25 cellular contexts compared by ENCODE assay signal in the genomic region with DNA sequence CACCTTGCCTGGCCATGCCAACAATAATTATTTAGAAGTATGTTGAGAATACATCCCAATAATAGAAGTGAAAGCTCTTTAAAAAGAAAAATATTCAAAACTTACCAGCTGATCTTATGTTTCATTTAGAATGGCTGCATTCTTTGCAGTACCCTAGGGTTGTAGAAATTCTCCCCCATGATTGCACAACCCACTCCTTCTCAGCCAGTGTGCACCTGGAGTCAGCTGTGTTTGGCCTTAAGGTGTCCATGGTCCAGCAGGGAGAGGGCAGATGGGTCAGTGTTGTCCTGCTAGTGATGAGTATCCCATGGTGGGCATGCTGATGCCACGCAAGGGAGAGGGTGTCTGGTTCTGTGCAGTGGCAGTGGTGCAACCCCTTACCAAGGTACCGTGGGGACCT.
DNase-seq lines count a peak whose midpoint lies in the region; ATAC-seq, FAIRE-seq and TF ChIP-seq lines count a peak whose summit lies in the region.
"Had no signal": no experiment of that assay in that cellular context is flagged by ENCODE, and none has a peak within 500 bp of the region (broad histone marks: within the 10 kb centered on the region; RNA-seq: fewer than 3 reads in every experiment).

No MANE protein-coding gene starts in this region.

- H3K27ac Mint-ChIP-seq in astrocyte (ENCODE audit: unreplicated experiment) (peak overlapping the region; percentile 43), neural progenitor cell (peak overlapping the region; percentile 65), mesothelial cell of epicardium (no peak overlapping the region)
- no peak overlapping the region for H3K27ac Mint-ChIP-seq in stimulated activated naive B cell treated with anti-CD40 and anti-IgM and Interleukin-4, amounts not matched to agents 10 μg/mL and 1 μg/mL and 100 μg/mL, for 72 hours

- peak overlapping the region; percentile 22 for H3K4me3 Mint-ChIP-seq in astrocyte (ENCODE audit: unreplicated experiment)
- peak overlapping the region; percentile 49 for H3K4me3 Mint-ChIP-seq in neural progenitor cell
- no peak overlapping the region for H3K4me3 Mint-ChIP-seq in stimulated activated naive B cell treated with anti-CD40 and anti-IgM and Interleukin-4, amounts not matched to agents 10 μg/mL and 1 μg/mL and 100 μg/mL, for 72 hours
- H3K4me3 Mint-ChIP-seq in mesothelial cell of epicardium = no peak overlapping the region

- H3K9ac ChIP-seq in HepG2 (ENCODE audit: insufficient read depth, low read depth, low read length) = no peak overlapping the region
- no peak overlapping the region for H3K9ac ChIP-seq in astrocyte (ENCODE audit: low read length)
- H3K9ac ChIP-seq in neural progenitor cell = no peak overlapping the region

- H3K79me2 ChIP-seq in HepG2 (ENCODE audit: insufficient read depth, low read length) (peaks cover 82% of the 10 kb centered on the region), astrocyte (ENCODE audit: insufficient read depth, low read length) (peaks cover 97% of the 10 kb centered on the region), neural progenitor cell (ENCODE audit: low read depth) (peaks cover 97% of the 10 kb centered on the region)

- FAIRE-seq in HepG2 (lab: Jason Lieb, UNC) (no peak), astrocyte (lab: Jason Lieb, UNC) (no peak)
- FAIRE-seq: H54 had no signal

- no peak overlapping the region for H2AFZ ChIP-seq in HepG2 (ENCODE audit: low read length)
- no peak overlapping the region for H2AFZ ChIP-seq in astrocyte (ENCODE audit: low read depth, low read length)
- no peak overlapping the region for H2AFZ ChIP-seq in neural progenitor cell (replicated peaks)

- peaks cover 10% of the 10 kb centered on the region for H3F3A ChIP-seq in neural progenitor cell (ENCODE audit: low read depth)

- H3K27ac ChIP-seq in HepG2 (ENCODE audit: extremely low read length, insufficient read depth, low read length) = no peak overlapping the region
- no peak overlapping the region for H3K27ac ChIP-seq in right lobe of liver
- H3K27ac ChIP-seq in astrocyte (ENCODE audit: low read depth, low read length) = no peak overlapping the region
- H3K27ac ChIP-seq in neural progenitor cell = no peak overlapping the region
- H3K27ac ChIP-seq: C4-2B, HL-60, Peyer's patch, SJSA1 had no signal

- no peak overlapping the region for H3K4me2 ChIP-seq in HepG2 (ENCODE audit: low read depth, low read length)
- no peak overlapping the region for H3K4me2 ChIP-seq in astrocyte (ENCODE audit: low read length)
- H3K4me2 ChIP-seq in neural progenitor cell = no peak overlapping the region

- no peak for ATAC-seq in HepG2
- ATAC-seq in right lobe of liver = no peak
- no peak for ATAC-seq in stimulated activated naive B cell treated with anti-CD40 and anti-IgM and Interleukin-4, amounts not matched to agents 10 μg/mL and 1 μg/mL and 100 μg/mL, for 72 hours (replicated peaks)
- ATAC-seq: Right ventricle myocardium inferior had no signal

- CTCF ChIA-PET in HepG2 (lab: Yijun Ruan, JAX; ENCODE audit: low intra/inter-chr PET ratio, low total read pairs) = no interaction called here

- POLR2A ChIA-PET in HepG2 (lab: Yijun Ruan, JAX) = no interaction called here

- H3K27me3 Mint-ChIP-seq in astrocyte (ENCODE audit: low read depth, unreplicated experiment) = no peaks in the 10 kb centered on the region
- H3K27me3 Mint-ChIP-seq in neural progenitor cell (ENCODE audit: insufficient read depth, low read depth) = no peaks in the 10 kb centered on the region
- H3K27me3 Mint-ChIP-seq in stimulated activated naive B cell treated with anti-CD40 and anti-IgM and Interleukin-4, amounts not matched to agents 10 μg/mL and 1 μg/mL and 100 μg/mL, for 72 hours = no peaks in the 10 kb centered on the region
- H3K27me3 Mint-ChIP-seq in mesothelial cell of epicardium (ENCODE audit: low read depth) = no peaks in the 10 kb centered on the region

- H3K9me3 Mint-ChIP-seq in astrocyte (ENCODE audit: unreplicated experiment) = no peaks in the 10 kb centered on the region
- peaks cover 18% of the 10 kb centered on the region for H3K9me3 Mint-ChIP-seq in neural progenitor cell
- no peaks in the 10 kb centered on the region for H3K9me3 Mint-ChIP-seq in stimulated activated naive B cell treated with anti-CD40 and anti-IgM and Interleukin-4, amounts not matched to agents 10 μg/mL and 1 μg/mL and 100 μg/mL, for 72 hours
- H3K9me3 Mint-ChIP-seq in mesothelial cell of epicardium = no peaks in the 10 kb centered on the region

- no peak for TF ChIP-seq EP300 in HepG2 (IDR thresholded peaks at IDR 0.05; ENCODE audit: low read depth in 2 of 2, low read length in 2 of 2)
- TF ChIP-seq EP300 in HepG2 (CRISPR knock-in tag; IDR thresholded peaks at IDR 0.05; ENCODE audit: borderline replicate concordance) = no peak

- H3K36me3 ChIP-seq in HepG2 (replicated peaks in 1 of 2; ENCODE audit: control insufficient read depth in 1 of 2, insufficient read depth in 2 of 2, low read length in 2 of 2) (no peaks in the 10 kb centered on the region), right lobe of liver (no peaks in the 10 kb centered on the region), astrocyte (ENCODE audit: insufficient read depth, low read length) (no peaks in the 10 kb centered on the region), neural progenitor cell (no peaks in the 10 kb centered on the region)
- H3K36me3 ChIP-seq: Peyer's patch, SJSA1 had no signal

- in situ Hi-C loops in HepG2 (cut with HindIII; ENCODE audit: extremely low pct_ligation_motif_present, low pct_unique_long_range_greater_than_20kb) = no loop called here

- H3K36me3 Mint-ChIP-seq in astrocyte (ENCODE audit: low read depth, unreplicated experiment) (no peaks in the 10 kb centered on the region), neural progenitor cell (peaks cover 14% of the 10 kb centered on the region), mesothelial cell of epicardium (no peaks in the 10 kb centered on the region)
- H3K36me3 Mint-ChIP-seq in stimulated activated naive B cell treated with anti-CD40 and anti-IgM and Interleukin-4, amounts not matched to agents 10 μg/mL and 1 μg/mL and 100 μg/mL, for 72 hours = no peaks in the 10 kb centered on the region

- no peak for TF ChIP-seq POLR2A in HepG2 (IDR thresholded peaks at IDR 0.05; ENCODE audit: insufficient read depth in 1 of 2, low read depth in 2 of 2, low read length in 2 of 2)
- TF ChIP-seq POLR2A in right lobe of liver (IDR thresholded peaks at IDR 0.05) = no peak

- H3K4me1 ChIP-seq in HepG2 (ENCODE audit: insufficient read depth, low read length) (peaks cover 30% of the 10 kb centered on the region), right lobe of liver (no peaks in the 10 kb centered on the region), astrocyte (ENCODE audit: insufficient read depth, low read length) (peaks cover under 1% of the 10 kb centered on the region), neural progenitor cell (peaks cover 28% of the 10 kb centered on the region)
- H3K4me1 ChIP-seq: Peyer's patch, SJSA1 had no signal

- H3K27me3 ChIP-seq in HepG2 (ENCODE audit: control insufficient read depth in 1 of 2, insufficient read depth in 2 of 2, low read length in 2 of 2) = no peaks in the 10 kb centered on the region
- no peaks in the 10 kb centered on the region for H3K27me3 ChIP-seq in right lobe of liver
- no peaks in the 10 kb centered on the region for H3K27me3 ChIP-seq in astrocyte (ENCODE audit: insufficient read depth, low read length)
- H3K27me3 ChIP-seq in neural progenitor cell = no peaks in the 10 kb centered on the region
- H3K27me3 ChIP-seq: Peyer's patch, SJSA1 had no signal

- peaks cover 48% of the 10 kb centered on the region for H3K4me1 Mint-ChIP-seq in astrocyte (ENCODE audit: low read depth, unreplicated experiment)
- H3K4me1 Mint-ChIP-seq in neural progenitor cell = peaks cover 17% of the 10 kb centered on the region
- no peaks in the 10 kb centered on the region for H3K4me1 Mint-ChIP-seq in stimulated activated naive B cell treated with anti-CD40 and anti-IgM and Interleukin-4, amounts not matched to agents 10 μg/mL and 1 μg/mL and 100 μg/mL, for 72 hours
- H3K4me1 Mint-ChIP-seq in mesothelial cell of epicardium = peaks cover 6% of the 10 kb centered on the region

- intact Hi-C loops in HepG2 (cut with micrococcal nuclease; ENCODE audit: unreplicated experiment) (no loop called here), right lobe of liver (cut with DNase I) (no loop called here)

- TF ChIP-seq CTCF in HepG2 (CRISPR knock-in tag; IDR thresholded peaks at IDR 0.05) = no peak
- TF ChIP-seq CTCF in right lobe of liver (IDR thresholded peaks at IDR 0.05) = no peak
- no peak for TF ChIP-seq CTCF in astrocyte (IDR thresholded peaks at IDR 0.05; ENCODE audit: insufficient read depth, low read depth, low read length)
- TF ChIP-seq CTCF in neural progenitor cell (IDR thresholded peaks at IDR 0.05) = no peak
- no peak for TF ChIP-seq CTCF in mesothelial cell of epicardium (IDR thresholded peaks at IDR 0.05; ENCODE audit: unreplicated experiment)

- WGBS in HepG2 (ENCODE audit: low lambda C conversion rate) = 100% methylated on average over 2 of the region's 2 CpGs
- 87% methylated on average over 2 of the region's 2 CpGs for WGBS in right lobe of liver (ENCODE audit: insufficient coverage, low coverage, low lambda C conversion rate, missing lambda C conversion rate)

- H3K9me3 ChIP-seq in HepG2 (ENCODE audit: low read length) (no peaks in the 10 kb centered on the region), right lobe of liver (no peaks in the 10 kb centered on the region), astrocyte (ENCODE audit: insufficient read depth, low read depth, low read length) (no peaks in the 10 kb centered on the region), neural progenitor cell (ENCODE audit: low read depth) (no peaks in the 10 kb centered on the region)
- H3K9me3 ChIP-seq: Peyer's patch, SJSA1 had no signal

- TF ChIP-seq RAD21 in HepG2 (CRISPR knock-in tag; IDR thresholded peaks at IDR 0.05) = no peak

- no peak for DNase-seq in HepG2 (ENCODE audit: low spot score)
- DNase-seq in right lobe of liver = no peak
- no peak for DNase-seq in astrocyte (ENCODE audit: low read depth)
- no peak for DNase-seq in neural progenitor cell (ENCODE audit: low spot score)
- no peak for DNase-seq in stimulated activated naive B cell treated with anti-CD40 and anti-IgM and Interleukin-4, amounts not matched to agents 10 μg/mL and 1 μg/mL and 100 μg/mL, for 72 hours
- DNase-seq in mesenteric fat pad (ENCODE audit: low spot score) = no peak
- no peak for DNase-seq in AG08395 (ENCODE audit: low spot score)
- no peak for DNase-seq in mesothelial cell of epicardium (ENCODE audit: low spot score in 2 of 2, unreplicated experiment in 2 of 2)
- DNase-seq: 8988T; DMS79; Karpas-422; MV-4-11; NCI-H1105 treated with DMSO at 0.1 percent for 48 hours; NCI-H2081; NCI-H2171; NCI-H345; NCI-H524; NCI-H774; NK-92 treated with Interleukin-12 subunit alpha and Interleukin-12 subunit beta, amount 100 ng/mL, for 24 hours; Peyer's patch had no signal

- BruUV-seq in HepG2 (replicated peaks; lab: Mats Ljungman, UMichigan) = no TSS peak

- H3K4me3 ChIP-seq in HepG2 (replicated peaks in 1 of 3; ENCODE audit: insufficient read depth in 1 of 3, low read depth in 2 of 3, low read length in 3 of 3) (no peak overlapping the region), right lobe of liver (no peak overlapping the region), astrocyte (ENCODE audit: insufficient read depth, low read depth, low read length) (no peak overlapping the region), neural progenitor cell (no peak overlapping the region)
- H3K4me3 ChIP-seq: Peyer's patch, SJSA1 had no signal

- H4K20me1 ChIP-seq in HepG2 (ENCODE audit: insufficient read depth, low read length) = peaks cover 52% of the 10 kb centered on the region
- peaks cover 88% of the 10 kb centered on the region for H4K20me1 ChIP-seq in astrocyte (ENCODE audit: insufficient read depth, low read length)
- peaks cover 96% of the 10 kb centered on the region for H4K20me1 ChIP-seq in neural progenitor cell (ENCODE audit: low read depth)

Comparison
In these comparisons a context has a peak if more than half of its experiments do, and no peak if none do; other contexts are left out.
1. H3K27ac Mint-ChIP-seq: peak in astrocyte (single experiment) and neural progenitor cell (single experiment); none in stimulated activated naive B cell treated with anti-CD40 and anti-IgM and Interleukin-4, amounts not matched to agents 10 μg/mL and 1 μg/mL and 100 μg/mL, for 72 hours (single experiment) and mesothelial cell of epicardium (single experiment).
2. H3K4me3 Mint-ChIP-seq: peak in astrocyte (single experiment) and neural progenitor cell (single experiment); none in stimulated activated naive B cell treated with anti-CD40 and anti-IgM and Interleukin-4, amounts not matched to agents 10 μg/mL and 1 μg/mL and 100 μg/mL, for 72 hours (0 of 2) and mesothelial cell of epicardium (single experiment).